2 cellular contexts compared by ENCODE assay signal in genomic region chr6:19851273-19852089, GRCh38.
TF ChIP-seq lines count a peak whose summit lies in the region.

No MANE protein-coding gene starts in this region.

TF ChIP-seq in IMR-90, 13 proteins besides CTCF, POLR2A, EP300 and RAD21:
- TF ChIP-seq, protein P1, sequence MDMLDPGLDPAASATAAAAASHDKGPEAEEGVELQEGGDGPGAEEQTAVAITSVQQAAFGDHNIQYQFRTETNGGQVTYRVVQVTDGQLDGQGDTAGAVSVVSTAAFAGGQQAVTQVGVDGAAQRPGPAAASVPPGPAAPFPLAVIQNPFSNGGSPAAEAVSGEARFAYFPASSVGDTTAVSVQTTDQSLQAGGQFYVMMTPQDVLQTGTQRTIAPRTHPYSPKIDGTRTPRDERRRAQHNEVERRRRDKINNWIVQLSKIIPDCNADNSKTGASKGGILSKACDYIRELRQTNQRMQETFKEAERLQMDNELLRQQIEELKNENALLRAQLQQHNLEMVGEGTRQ (IDR thresholded peaks at IDR 0.05; ENCODE audit: low read depth, low read length): no peak
- TF ChIP-seq MAZ (IDR thresholded peaks at IDR 0.05; ENCODE audit: borderline replicate concordance, low read depth, low read length): peak; percentile 29; the same call in 1 of the 2 replicates
- no peak for TF ChIP-seq RCOR1 (IDR thresholded peaks at IDR 0.05; ENCODE audit: insufficient replicate concordance, low read length)
- TF ChIP-seq BHLHE40 (IDR thresholded peaks at IDR 0.05; ENCODE audit: low read depth, low read length): no peak
- TF ChIP-seq CHD1 (IDR thresholded peaks at IDR 0.05; ENCODE audit: low read depth, low read length): no peak
- TF ChIP-seq NFE2L2 (IDR thresholded peaks at IDR 0.05; ENCODE audit: low read depth, low read length): no peak
- peak; percentile 95 for TF ChIP-seq SMC3 (IDR thresholded peaks at IDR 0.05; ENCODE audit: low read depth, low read length)

TF ChIP-seq in H1, 55 proteins besides CTCF, POLR2A, EP300 and RAD21:
- TF ChIP-seq TEAD4 (IDR thresholded peaks at IDR 0.05; ENCODE audit: low read depth, low read length): peak; percentile 49; the same call in 1 of the 2 replicates
- no peak for TF ChIP-seq POLR2AphosphoS5 (IDR thresholded peaks at IDR 0.05; ENCODE audit: low read depth, low read length)
- 0 out of 2 replicates have a peak, but pooled peaks have one; percentile 25 for TF ChIP-seq YY1 (IDR thresholded peaks at IDR 0.05; ENCODE audit: low read depth, low read length)
- peak; percentile 24 for TF ChIP-seq CHD7 (IDR thresholded peaks at IDR 0.05; ENCODE audit: insufficient replicate concordance, low read length)
